ENCODE assay signal across 19 cellular contexts in genomic region chr6:117544725-117545124, GRCh38. TPM values are rescaled to one million over a fixed set of nuclear protein-coding genes. Genes with fewer than 3 reads are reported as not detected.
DNase-seq lines count a peak whose midpoint lies in the region; ATAC-seq, FAIRE-seq and TF ChIP-seq lines count a peak whose summit lies in the region.
"Had no signal": no experiment of that assay in that cellular context is flagged by ENCODE, and none has a peak within 500 bp of the region (broad histone marks: within the 10 kb centered on the region; RNA-seq: fewer than 3 reads in every experiment).

No MANE protein-coding gene starts in this region.

- intact Hi-C loops in K562 (cut with micrococcal nuclease), result no loop called here

- no peak for TF ChIP-seq CTCF in OCI-LY1 (IDR thresholded peaks at IDR 0.05; ENCODE audit: low read length)
- TF ChIP-seq CTCF in K562 (IDR thresholded peaks at IDR 0.05 in 2 of 3, conservative IDR thresholded peaks at IDR 0.05 in 1 of 3; ENCODE audit: insufficient read depth in 2 of 3, low read depth in 1 of 3, low read length in 3 of 3), result no peak
- no peak for TF ChIP-seq CTCF in nephron progenitor cell (IDR thresholded peaks at IDR 0.05)
- TF ChIP-seq CTCF in WTC11 (IDR thresholded peaks at IDR 0.05), result no peak

- no peaks in the 10 kb centered on the region for H3F3A ChIP-seq in OCI-LY1 (ENCODE audit: insufficient read depth, low read length)

- H3K27me3 ChIP-seq in OCI-LY1 (ENCODE audit: insufficient read depth, low read length) (no peaks in the 10 kb centered on the region), K562 (ENCODE audit: control insufficient read depth in 2 of 2, insufficient read depth in 2 of 2, low read length in 2 of 2) (no peaks in the 10 kb centered on the region)

- H3K27me3 Mint-ChIP-seq in nephron progenitor cell (ENCODE audit: low read depth, poor library complexity), result no peaks in the 10 kb centered on the region
- H3K27me3 Mint-ChIP-seq in WTC11 (ENCODE audit: low read depth), result peaks cover 12% of the 10 kb centered on the region

- no peak for TF ChIP-seq EP300 in K562 (IDR thresholded peaks at IDR 0.05; ENCODE audit: low read length)

- ATAC-seq in GM18867 (IDR thresholded peaks at IDR 0.05; ENCODE audit: unreplicated experiment) (peak; percentile 34), K562 (peak; percentile 62; the same call in 2 of the 3 replicates), WTC11 (no peak), HG03045 (IDR thresholded peaks at IDR 0.05; ENCODE audit: unreplicated experiment) (no peak)

- CTCF ChIA-PET in K562 (lab: Yijun Ruan, JAX; ENCODE audit: low intra/inter-chr PET ratio), result no interaction called here
- CTCF ChIA-PET in WTC11 (lab: Charles Lee), result interaction anchor here (1.1 kb wide), 1 partner anchor 14 kb away, joined by 3 read pairs; no protein-coding TSS in a partner anchor

- H3K4me3 Mint-ChIP-seq in nephron progenitor cell (no peak overlapping the region), WTC11 (no peak overlapping the region)

- H3K9ac ChIP-seq in OCI-LY1 (ENCODE audit: low read length), result no peak overlapping the region
- peak overlapping the region in 1 of 2 experiments; percentile 26; a peak in 1 of 4 replicates for H3K9ac ChIP-seq in K562 (ENCODE audit: insufficient read depth in 1 of 2, low read depth in 2 of 2, low read length in 2 of 2)
- H3K9ac ChIP-seq: GM23248 had no signal

- no peaks in the 10 kb centered on the region for H4K20me1 ChIP-seq in OCI-LY1 (ENCODE audit: insufficient read depth, low read length)
- H4K20me1 ChIP-seq in K562 (replicated peaks; ENCODE audit: control insufficient read depth, insufficient read depth, low read length), result no peaks in the 10 kb centered on the region

- H2AFZ ChIP-seq in OCI-LY1 (ENCODE audit: low read length) (no peak overlapping the region), K562 (ENCODE audit: low read depth, low read length) (no peak overlapping the region)
- H2AFZ ChIP-seq: GM23248 had no signal

- H3K9me2 ChIP-seq in OCI-LY1 (ENCODE audit: low read depth, low read length), result no peaks in the 10 kb centered on the region

- H3K4me1 ChIP-seq in OCI-LY1 (ENCODE audit: insufficient read depth, low read length, severe bottlenecking) (peaks cover 33% of the 10 kb centered on the region), K562 (replicated peaks in 1 of 2; ENCODE audit: control insufficient read depth in 2 of 2, insufficient read depth in 2 of 2, low read length in 2 of 2) (peaks cover 0 to 6% of the 10 kb centered on the region in 2 experiments; a peak in 2 of 5 replicates)

- no peak for FAIRE-seq in K562 (lab: Jason Lieb, UNC)
- FAIRE-seq: RCC 7860 had no signal

- H3K4me1 Mint-ChIP-seq in nephron progenitor cell, result no peaks in the 10 kb centered on the region
- peaks cover 21% of the 10 kb centered on the region for H3K4me1 Mint-ChIP-seq in WTC11

- H3K9me3 ChIP-seq in OCI-LY1 (ENCODE audit: low read length) (no peaks in the 10 kb centered on the region), K562 (replicated peaks; ENCODE audit: control insufficient read depth, insufficient read depth, low read depth, low read length) (no peaks in the 10 kb centered on the region)

- H3K9me1 ChIP-seq in K562 (ENCODE audit: control insufficient read depth, insufficient read depth, low read length), result no peaks in the 10 kb centered on the region

- POLR2A ChIA-PET in K562 (lab: Yijun Ruan, JAX), result interaction anchor here (1.3 kb wide), 1 partner anchor 8 kb away, joined by 3 read pairs; no protein-coding TSS in a partner anchor
- POLR2A ChIA-PET in WTC11 (lab: Charles Lee), result no interaction called here

- peak in 3 of 4 experiments; percentile 29 to 53 (median 34) for DNase-seq in K562 (ENCODE audit: extremely low read depth in 1 of 4, low spot score in 3 of 4)
- no peak for DNase-seq in nephron progenitor cell
- no peak for DNase-seq in occipital lobe (lab: John Stamatoyannopoulos, UW)
- no peak for DNase-seq in WTC11 (ENCODE audit: low spot score)
- DNase-seq in D341Med (ENCODE audit: low spot score), result no peak
- DNase-seq: ACHN; CD4-positive, CD25-positive, alpha-beta regulatory T cell; DND-41; GF-D8; GM23248; KG1; NCI-H1930; NCI-H2227 treated with DMSO at 0.1 percent for 48 hours; NCI-H524 treated with DMSO at 0.1 percent for 48 hours; SIG-M5 had no signal

- BruUV-seq in K562 (replicated peaks; lab: Mats Ljungman, UMichigan), result no TSS peak

- no peak overlapping the region for H3K4me2 ChIP-seq in OCI-LY1 (ENCODE audit: low read length)
- no peak overlapping the region for H3K4me2 ChIP-seq in K562 (ENCODE audit: insufficient read depth, low read length)

- H3K9me3 Mint-ChIP-seq in nephron progenitor cell (no peaks in the 10 kb centered on the region), WTC11 (no peaks in the 10 kb centered on the region)

- H3K36me3 Mint-ChIP-seq in nephron progenitor cell (ENCODE audit: low read depth) (peaks cover 15% of the 10 kb centered on the region), WTC11 (peaks cover 6% of the 10 kb centered on the region)

- 18% methylated on average over 3 of the region's 3 CpGs for WGBS in K562 (ENCODE audit: insufficient coverage, low coverage, missing lambda C conversion rate)

- H3K4me3 ChIP-seq in OCI-LY1 (ENCODE audit: low read depth, low read length, poor library complexity, severe bottlenecking), result no peak overlapping the region
- H3K4me3 ChIP-seq in K562, result no peak overlapping the region
- H3K4me3 ChIP-seq: GM23248 had no signal

- H3K36me3 ChIP-seq in OCI-LY1 (ENCODE audit: insufficient read depth, low read length) (no peaks in the 10 kb centered on the region), K562 (ENCODE audit: control insufficient read depth, insufficient read depth, low read length) (peaks cover 19% of the 10 kb centered on the region; the same call in 2 of the 3 replicates)

- H3K27ac ChIP-seq in OCI-LY1 (ENCODE audit: low read depth, low read length, poor library complexity, severe bottlenecking) (peak overlapping the region; percentile 16), K562 (ENCODE audit: extremely low read depth, low read depth, low read length) (no peak overlapping the region)
- H3K27ac ChIP-seq: GM23248 had no signal

- no peaks in the 10 kb centered on the region for H3K79me2 ChIP-seq in OCI-LY1 (ENCODE audit: insufficient read depth, low read length)
- no peaks in the 10 kb centered on the region for H3K79me2 ChIP-seq in K562 (ENCODE audit: control insufficient read depth, insufficient read depth, low read length)

- no peak for TF ChIP-seq POLR2A in K562 (conservative IDR thresholded peaks at IDR 0.05)

- in situ Hi-C loops in K562 (cut with MboI), result no loop called here

- TF ChIP-seq RAD21 in K562 (CRISPR knock-in tag; conservative IDR thresholded peaks at IDR 0.05 in 1 of 2, IDR thresholded peaks at IDR 0.05 in 1 of 2), result no peak

- H3K27ac Mint-ChIP-seq in nephron progenitor cell (peak overlapping the region; percentile 17), WTC11 (no peak overlapping the region)
- H3K27ac Mint-ChIP-seq: CD4-positive, CD25-positive, alpha-beta regulatory T cell had no signal

TF ChIP-seq in K562, 482 proteins besides CTCF, POLR2A, EP300 and RAD21 (continues in another document):
- no peak for TF ChIP-seq ASH1L (IDR thresholded peaks at IDR 0.05; ENCODE audit: borderline replicate concordance, low read depth, partially characterized antibody)
- TF ChIP-seq ZBTB9 (CRISPR knock-in tag; IDR thresholded peaks at IDR 0.05), result 0 out of 2 replicates have a peak, but pooled peaks have one; percentile 30
- TF ChIP-seq CBFA2T2 (conservative IDR thresholded peaks at IDR 0.05), result peak; percentile 51

TF ChIP-seq in WTC11, 78 proteins besides CTCF, POLR2A, EP300 and RAD21 (continues in another document):
- TF ChIP-seq ZNF423 (CRISPR knock-in tag; IDR thresholded peaks at IDR 0.05) (no peak), GTF2I (CRISPR knock-in tag; conservative IDR thresholded peaks at IDR 0.05) (no peak), JUN (CRISPR knock-in tag; IDR thresholded peaks at IDR 0.05) (no peak), TCF7 (CRISPR knock-in tag; IDR thresholded peaks at IDR 0.05; ENCODE audit: low read depth) (no peak), ERG (CRISPR knock-in tag; IDR thresholded peaks at IDR 0.05) (no peak)

RNA-seq across cellular contexts. Expression of gene GOPC, which starts 57.6 kb away (rescaled TPM):
- 7.2 and 21.1 TPM in 2 replicates for total RNA-seq in K562 (2011; cell fraction: chromatin; rRNA removed; ENCODE audit: low replicate concordance)
- 5.7 and 7.8 TPM in 2 replicates for total RNA-seq in K562 (2011; cell fraction: nucleolus; rRNA removed)
- 10.5 and 16.4 TPM in 2 replicates for total RNA-seq in K562 (2011; cell fraction: nucleoplasm; rRNA removed)
- total RNA-seq in K562 (2014; rRNA removed) (21.1 and 22.1 TPM in 2 replicates), K562 (2014; rRNA removed; fragmentation: Illumina TruSeq; extraction: Trizol) (32.2 and 35.0 TPM in 2 replicates), K562 (2015; rRNA removed; fragmentation: Illumina TruSeq; extraction: Trizol) (27.0 and 28.7 TPM in 2 replicates), K562 (2021) (24.0 and 25.6 TPM in 2 replicates), occipital lobe (83.8 TPM), WTC11 (2021) (18.6 to 19.4 TPM (median 18.7 TPM) in 3 replicates)
- polyA plus RNA-seq in K562 (2011; rRNA removed) (17.0 and 28.8 TPM in 2 replicates), K562 (2014; fragmentation: Illumina TruSeq; extraction: Trizol) (21.8 and 27.0 TPM in 2 replicates), K562 (2014; fragmentation: Nextera tagmentation; extraction: Ambion mirVana) (10 to 100 TPM in 1 of 2 experiments, 1 to 10 TPM in 1; 10.0 to 12.2 TPM), K562 (2014; rRNA removed) (24.2 and 27.3 TPM in 2 replicates)
- 5.2 and 7.1 TPM in 2 replicates for polyA plus RNA-seq in K562 (2011; cell fraction: cytosol; rRNA removed)
- polyA plus RNA-seq in K562 (2011; cell fraction: nucleus; rRNA removed), result 16.7 and 19.5 TPM in 2 replicates
- 15.0 and 20.3 TPM in 2 replicates for polyA plus RNA-seq in K562 (2012)
- polyA minus RNA-seq in K562 (2011; rRNA and poly(A)+ RNA removed), result 23.5 and 27.5 TPM in 2 replicates
- 11.5 and 13.2 TPM in 2 replicates for polyA minus RNA-seq in K562 (2011; cell fraction: cytosol; rRNA and poly(A)+ RNA removed)
- polyA minus RNA-seq in K562 (2011; cell fraction: nucleus; rRNA and poly(A)+ RNA removed), result 18.0 and 23.9 TPM in 2 replicates

Comparison
In these comparisons a context has a peak if more than half of its experiments do, and no peak if none do; other contexts are left out.
1. ATAC-seq: peak in GM18867 (single experiment) and K562 (single experiment); none in WTC11 (single experiment) and HG03045 (single experiment).
2. DNase-seq: peak in K562 (3 of 4); none in nephron progenitor cell (single experiment), occipital lobe (single experiment), WTC11 (single experiment) and D341Med (single experiment).